8 cellular contexts compared by ENCODE assay signal in genomic region chr21:39788383-39788782, GRCh38. TPM values are rescaled to one million over a fixed set of nuclear protein-coding genes. Genes with fewer than 3 reads are reported as not detected.
DNase-seq lines count a peak whose midpoint lies in the region; ATAC-seq and TF ChIP-seq lines count a peak whose summit lies in the region.

No MANE protein-coding gene starts in this region.

- POLR2A ChIA-PET in AG04450 (lab: Yijun Ruan, JAX), result no interaction called here

- TF ChIP-seq CTCF in AG04450 (IDR thresholded peaks at IDR 0.05; ENCODE audit: low read depth, low read length) (peak; percentile 41; the same call in 1 of the 2 replicates), RWPE2 (IDR thresholded peaks at IDR 0.05; ENCODE audit: poor library complexity, severe bottlenecking) (peak; percentile 94), fibroblast of pulmonary artery (IDR thresholded peaks at IDR 0.05; ENCODE audit: low read length, missing control alignments) (peak; percentile 42), neural cell (IDR thresholded peaks at IDR 0.05; ENCODE audit: poor library complexity, severe bottlenecking) (peak; percentile 24)

- H3K4me2 ChIP-seq in Karpas-422 (ENCODE audit: low read depth, low read length, poor library complexity, severe bottlenecking), result no peak overlapping the region
- H3K4me2 ChIP-seq in neural cell (ENCODE audit: low read length), result no peak overlapping the region

- H3K27me3 ChIP-seq in AG04450 (ENCODE audit: control insufficient read depth, insufficient read depth, low read length) (no peaks in the 10 kb centered on the region), Karpas-422 (ENCODE audit: low read length) (no peaks in the 10 kb centered on the region), RWPE2 (ENCODE audit: insufficient read depth, poor library complexity, severe bottlenecking) (no peaks in the 10 kb centered on the region), neural cell (ENCODE audit: insufficient read depth, low read depth, low read length) (no peaks in the 10 kb centered on the region)

- no peak for TF ChIP-seq RAD21 in neural cell (conservative IDR thresholded peaks at IDR 0.05)

- H3K9ac ChIP-seq in Karpas-422 (ENCODE audit: low read length) (no peak overlapping the region), neural cell (ENCODE audit: low read length) (no peak overlapping the region)

- no peaks in the 10 kb centered on the region for H3K9me3 ChIP-seq in AG04450 (ENCODE audit: control insufficient read depth, insufficient read depth, low read length)
- H3K9me3 ChIP-seq in Karpas-422 (ENCODE audit: low read length), result no peaks in the 10 kb centered on the region
- H3K9me3 ChIP-seq in RWPE2 (ENCODE audit: severe bottlenecking), result no peaks in the 10 kb centered on the region
- no peaks in the 10 kb centered on the region for H3K9me3 ChIP-seq in neural cell (ENCODE audit: low read length)

- H3K27ac ChIP-seq in AG04450 (ENCODE audit: low read depth, low read length) (no peak overlapping the region), Karpas-422 (ENCODE audit: low read length) (no peak overlapping the region), RWPE2 (ENCODE audit: poor library complexity, severe bottlenecking) (no peak overlapping the region), neural cell (ENCODE audit: low read length) (no peak overlapping the region)

- TF ChIP-seq EP300 in neural cell (conservative IDR thresholded peaks at IDR 0.05; ENCODE audit: poor library complexity, severe bottlenecking), result no peak

- no peaks in the 10 kb centered on the region for H3K4me1 ChIP-seq in Karpas-422 (ENCODE audit: low read length)
- peaks cover 5% of the 10 kb centered on the region for H3K4me1 ChIP-seq in RWPE2 (ENCODE audit: insufficient read depth, poor library complexity, severe bottlenecking)

- CTCF ChIA-PET in AG04450 (lab: Charles Lee), result no interaction called here

- H4K20me1 ChIP-seq in Karpas-422 (ENCODE audit: insufficient read depth, low read depth, low read length) (no peaks in the 10 kb centered on the region), neural cell (ENCODE audit: insufficient read depth) (no peaks in the 10 kb centered on the region)

- H3K36me3 ChIP-seq in Karpas-422 (ENCODE audit: insufficient read depth, low read length), result no peaks in the 10 kb centered on the region
- no peaks in the 10 kb centered on the region for H3K36me3 ChIP-seq in RWPE2 (ENCODE audit: low read depth)
- no peaks in the 10 kb centered on the region for H3K36me3 ChIP-seq in neural cell (ENCODE audit: insufficient read depth, low read length)

- H2AFZ ChIP-seq in Karpas-422 (ENCODE audit: low read length), result no peak overlapping the region
- no peak overlapping the region for H2AFZ ChIP-seq in neural cell (ENCODE audit: low read depth, low read length)

- H3K9me2 ChIP-seq in Karpas-422 (replicated peaks; ENCODE audit: insufficient read depth, low read length) (no peaks in the 10 kb centered on the region), neural cell (ENCODE audit: insufficient read depth, low read length) (no peaks in the 10 kb centered on the region)

- no peaks in the 10 kb centered on the region for H3F3A ChIP-seq in neural cell (ENCODE audit: insufficient read depth, low read length, poor library complexity, severe bottlenecking)

- ATAC-seq in RWPE2 (ENCODE audit: low read depth) (peak; percentile 99), HG02870 (IDR thresholded peaks at IDR 0.05; ENCODE audit: unreplicated experiment) (no peak)

- no peak for DNase-seq in AG04450 (ENCODE audit: low read depth, low spot score)
- peak; percentile 48 for DNase-seq in Karpas-422
- DNase-seq in RWPE2 (ENCODE audit: low spot score), result peak; percentile 71
- DNase-seq in fibroblast of pulmonary artery (ENCODE audit: low read depth), result peak; percentile 50
- no peak for DNase-seq in SKM-1 treated with dmso at 0.1 percent for 144 hours (lab: John Stamatoyannopoulos, UW; ENCODE audit: unreplicated experiment)
- DNase-seq in GM19240 (ENCODE audit: insufficient read length, low spot score), result no peak

- H3K79me2 ChIP-seq in Karpas-422 (ENCODE audit: low read length) (no peaks in the 10 kb centered on the region), neural cell (replicated peaks; ENCODE audit: insufficient read depth, low read length) (no peaks in the 10 kb centered on the region)

- H3K4me3 ChIP-seq in AG04450 (ENCODE audit: low read depth, low read length) (no peak overlapping the region), Karpas-422 (ENCODE audit: low read length) (no peak overlapping the region), RWPE2 (ENCODE audit: severe bottlenecking) (no peak overlapping the region), fibroblast of pulmonary artery (replicated peaks; ENCODE audit: low read depth, low read length) (no peak overlapping the region), neural cell (ENCODE audit: low read length) (no peak overlapping the region)

TF ChIP-seq in neural cell, 6 proteins besides CTCF, POLR2A, EP300 and RAD21:
- TF ChIP-seq REST (IDR thresholded peaks at IDR 0.05; ENCODE audit: borderline replicate concordance) (no peak), SMC3 (conservative IDR thresholded peaks at IDR 0.05; ENCODE audit: poor library complexity) (peak; percentile 20)

RNA-seq across cellular contexts. Expression of gene IGSF5, which starts 43.4 kb away (rescaled TPM):
- polyA plus RNA-seq in AG04450 (2011; rRNA removed) (not detected in 2 replicates), neural cell (0.72 and 1.1 TPM in 2 replicates)
- 0.28 TPM in 1 of 2 replicates, not detected in the other for polyA minus RNA-seq in AG04450 (2011; rRNA and poly(A)+ RNA removed)
- total RNA-seq in Karpas-422 (2014; rRNA removed; shearing (Covaris generic); ENCODE audit: low replicate concordance), result not detected in 2 replicates
- polyA minus RNA-seq in neural cell, result 1.0 and 1.5 TPM in 2 replicates

Comparison
In these comparisons a context has a peak if more than half of its experiments do, and no peak if none do; other contexts are left out.
1. DNase-seq: peak in Karpas-422 (single experiment), RWPE2 (single experiment) and fibroblast of pulmonary artery (single experiment); none in AG04450 (single experiment), SKM-1 treated with dmso at 0.1 percent for 144 hours (single experiment) and GM19240 (single experiment).
2. CTCF ChIP-seq: peak in every context shown above with its lines; median percentile 94 in RWPE2; 42 in fibroblast of pulmonary artery; 41 in AG04450; 24 in neural cell.